2 cellular contexts compared by ENCODE assay signal in genomic region chr20:47296950-47297349, GRCh38.
TF ChIP-seq lines count a peak whose summit lies in the region.

No MANE protein-coding gene starts in this region.

TF ChIP-seq in IMR-90, 13 proteins besides CTCF, POLR2A, EP300 and RAD21:
- TF ChIP-seq SMC3 (IDR thresholded peaks at IDR 0.05; ENCODE audit: low read depth, low read length) = no peak
- no peak for TF ChIP-seq ELK1 (IDR thresholded peaks at IDR 0.05; ENCODE audit: borderline replicate concordance, low read depth, low read length)

TF ChIP-seq in H1, 55 proteins besides CTCF, POLR2A, EP300 and RAD21:
- TF ChIP-seq CBX8 (IDR thresholded peaks at IDR 0.05; ENCODE audit: borderline replicate concordance, low read depth, low read length) = no peak
- TF ChIP-seq CREB1 (IDR thresholded peaks at IDR 0.05) = no peak
- TF ChIP-seq SRF (IDR thresholded peaks at IDR 0.05; ENCODE audit: low read depth, low read length) = no peak
- TF ChIP-seq HDAC6 (IDR thresholded peaks at IDR 0.05; ENCODE audit: low read depth, low read length) = no peak
- TF ChIP-seq GTF2F1 (IDR thresholded peaks at IDR 0.05; ENCODE audit: borderline replicate concordance, low read depth, low read length) = no peak
- TF ChIP-seq NANOG (IDR thresholded peaks at IDR 0.05; ENCODE audit: insufficient read depth, low read depth, low read length, poor library complexity, severe bottlenecking) = no peak
